Comparison of ENCODE assay signal across 31 cellular contexts in the genomic region with DNA sequence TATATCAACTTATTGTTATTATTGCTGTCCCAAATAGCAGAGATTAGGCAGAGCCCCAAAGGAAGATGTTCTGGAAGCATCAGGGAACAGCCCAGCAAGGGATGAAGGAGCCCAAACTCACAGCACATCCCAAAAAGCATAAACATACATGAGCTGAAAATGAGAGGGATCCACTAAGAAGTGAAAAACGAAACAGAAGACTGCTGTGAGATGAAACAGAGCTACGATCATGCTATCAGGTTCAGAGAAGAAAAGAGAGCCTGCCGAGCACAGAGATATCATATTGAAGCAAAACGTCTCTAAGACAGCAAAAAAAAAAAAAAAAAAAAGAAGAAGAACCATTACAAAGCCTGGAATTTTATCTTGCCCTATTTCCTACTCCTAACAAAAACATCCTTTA.
"Had no signal": no experiment of that assay in that cellular context is flagged by ENCODE, and none has a peak within 500 bp of the region (broad histone marks: within the 10 kb centered on the region; RNA-seq: fewer than 3 reads in every experiment).

No MANE protein-coding gene starts in this region.

- H3K4me3 Mint-ChIP-seq: activated B cell treated with CpG ODN at 0.5 μM for 24 hours; activated CD8-positive, alpha-beta T cell treated with anti-CD3 and anti-CD28 coated beads for 36 hours; activated naive CD4-positive, alpha-beta T cell treated with anti-CD3 and anti-CD28 coated beads for 36 hours; activated naive CD4-positive, alpha-beta T cell treated with anti-CD3 and anti-CD28 coated beads, Interleukin-2, amount 50 U/mL, for 24 hours; activated naive CD8-positive, alpha-beta T cell treated with anti-CD3 and anti-CD28 coated beads for 36 hours; activated naive CD8-positive, alpha-beta T cell treated with anti-CD3 and anti-CD28 coated beads, Interleukin-2, amount 50 U/mL, for 24 hours; T-helper 17 cell; T-helper 2 cell treated with Interferon-gamma antibody and Interleukin-4, amounts not matched to agents 5 μg/mL and 100 μg/mL, for 36 hours had no signal

- H3K27ac ChIP-seq: adrenal gland, body of pancreas, heart left ventricle, WERI-Rb-1 had no signal

- H3K4me3 ChIP-seq: adrenal gland, body of pancreas, heart left ventricle had no signal

- H3K36me3 ChIP-seq: adrenal gland, heart left ventricle, WERI-Rb-1 had no signal

- DNase-seq: activated B cell treated with CpG ODN at 0.5 μM for 24 hours; activated CD4-positive, alpha-beta T cell treated with anti-CD3 and anti-CD28 coated beads for 48 hours; activated CD4-positive, alpha-beta T cell treated with anti-CD3 and anti-CD28 coated beads, Interleukin-2, amount 50 U/mL, for 1 hour; activated CD4-positive, alpha-beta T cell treated with anti-CD3 and anti-CD28 coated beads, Interleukin-2, amount 50 U/mL, for 48 hours; activated CD8-positive, alpha-beta memory T cell treated with anti-CD3 and anti-CD28 coated beads for 24 hours; activated CD8-positive, alpha-beta T cell treated with anti-CD3 and anti-CD28 coated beads for 36 hours; activated effector memory CD4-positive, alpha-beta T cell treated with Interleukin-2 at 50 U/mL for 16 hours; activated gamma-delta T cell treated with Interleukin-2 at 50 U/mL for 16 hours; activated naive CD4-positive, alpha-beta T cell treated with anti-CD3 and anti-CD28 coated beads for 36 hours; activated naive CD8-positive, alpha-beta T cell treated with anti-CD3 and anti-CD28 coated beads for 36 hours; activated naive CD8-positive, alpha-beta T cell treated with anti-CD3 and anti-CD28 coated beads, Interleukin-2, amount 50 U/mL, for 24 hours; activated T-cell treated with anti-CD3 and anti-CD28 coated beads, Interleukin-2, amount 50 U/mL, for 1 hour; activated T-cell treated with anti-CD3 and anti-CD28 coated beads, Interleukin-2, amount 50 U/mL, for 48 hours; adrenal gland; amygdala; aorta; body of pancreas; caudate nucleus; cortex of kidney; effector CD8-positive, alpha-beta T cell; foreskin fibroblast; heart left ventricle; T-helper 1 cell; T-helper 17 cell; T1000; WERI-Rb-1 had no signal

- H3K4me1 ChIP-seq: adrenal gland, heart left ventricle had no signal

- H3K36me3 Mint-ChIP-seq: activated naive CD4-positive, alpha-beta T cell treated with anti-CD3 and anti-CD28 coated beads, Interleukin-2, amount 50 U/mL, for 24 hours; activated naive CD8-positive, alpha-beta T cell treated with anti-CD3 and anti-CD28 coated beads for 36 hours had no signal

- H3K27me3 Mint-ChIP-seq: activated B cell treated with CpG ODN at 0.5 μM for 24 hours; activated naive CD4-positive, alpha-beta T cell treated with anti-CD3 and anti-CD28 coated beads, Interleukin-2, amount 50 U/mL, for 24 hours had no signal

- H3K9me3 Mint-ChIP-seq: activated B cell treated with CpG ODN at 0.5 μM for 24 hours; activated CD8-positive, alpha-beta T cell treated with anti-CD3 and anti-CD28 coated beads for 36 hours; activated naive CD4-positive, alpha-beta T cell treated with anti-CD3 and anti-CD28 coated beads for 36 hours; activated naive CD4-positive, alpha-beta T cell treated with anti-CD3 and anti-CD28 coated beads, Interleukin-2, amount 50 U/mL, for 24 hours; activated naive CD8-positive, alpha-beta T cell treated with anti-CD3 and anti-CD28 coated beads for 36 hours; activated naive CD8-positive, alpha-beta T cell treated with anti-CD3 and anti-CD28 coated beads, Interleukin-2, amount 50 U/mL, for 24 hours; T-helper 2 cell treated with Interferon-gamma antibody and Interleukin-4, amounts not matched to agents 5 μg/mL and 100 μg/mL, for 36 hours had no signal

- H3K27ac Mint-ChIP-seq: activated B cell treated with CpG ODN at 0.5 μM for 24 hours; activated CD8-positive, alpha-beta T cell treated with anti-CD3 and anti-CD28 coated beads for 36 hours; activated naive CD4-positive, alpha-beta T cell treated with anti-CD3 and anti-CD28 coated beads for 36 hours; activated naive CD4-positive, alpha-beta T cell treated with anti-CD3 and anti-CD28 coated beads, Interleukin-2, amount 50 U/mL, for 24 hours; activated naive CD8-positive, alpha-beta T cell treated with anti-CD3 and anti-CD28 coated beads for 36 hours; activated naive CD8-positive, alpha-beta T cell treated with anti-CD3 and anti-CD28 coated beads, Interleukin-2, amount 50 U/mL, for 24 hours; T-helper 17 cell; T-helper 2 cell treated with Interferon-gamma antibody and Interleukin-4, amounts not matched to agents 5 μg/mL and 100 μg/mL, for 36 hours had no signal

- ATAC-seq: activated CD4-positive, CD25-positive, alpha-beta regulatory T cell treated with anti-CD3 and anti-CD28 coated beads, Interleukin-2, amount 50 U/mL, for 24 hours; activated CD8-positive, alpha-beta T cell treated with anti-CD3 and anti-CD28 coated beads for 36 hours; activated naive CD8-positive, alpha-beta T cell treated with anti-CD3 and anti-CD28 coated beads, Interleukin-2, amount 50 U/mL, for 24 hours; body of pancreas; esophagus mucosa; heart left ventricle; T-helper 17 cell had no signal

- H3K27me3 ChIP-seq: adrenal gland, body of pancreas, heart left ventricle had no signal

- H3K4me1 Mint-ChIP-seq: activated B cell treated with CpG ODN at 0.5 μM for 24 hours; activated naive CD4-positive, alpha-beta T cell treated with anti-CD3 and anti-CD28 coated beads, Interleukin-2, amount 50 U/mL, for 24 hours; activated naive CD8-positive, alpha-beta T cell treated with anti-CD3 and anti-CD28 coated beads for 36 hours; activated naive CD8-positive, alpha-beta T cell treated with anti-CD3 and anti-CD28 coated beads, Interleukin-2, amount 50 U/mL, for 24 hours; T-helper 17 cell had no signal

- FAIRE-seq: endometrium had no signal

- H3K9me3 ChIP-seq: adrenal gland, body of pancreas, heart left ventricle had no signal
